27 cellular contexts compared by ENCODE assay signal in genomic region chr7:104758504-104758903, GRCh38.
DNase-seq lines count a peak whose midpoint lies in the region; ATAC-seq and TF ChIP-seq lines count a peak whose summit lies in the region.
"Had no signal": no experiment of that assay in that cellular context is flagged by ENCODE, and none has a peak within 500 bp of the region (broad histone marks: within the 10 kb centered on the region; RNA-seq: fewer than 3 reads in every experiment).

No MANE protein-coding gene starts in this region.

- no peaks in the 10 kb centered on the region for H4K20me1 ChIP-seq in osteoblast (ENCODE audit: insufficient read depth, low read length)

- peak overlapping the region; percentile 19 for H2AFZ ChIP-seq in osteoblast (ENCODE audit: low read length)

- intact Hi-C loops in upper lobe of right lung (cut with DNase I): no loop called here

- no peaks in the 10 kb centered on the region for H3K9me3 ChIP-seq in osteoblast (ENCODE audit: low read depth, low read length)
- no peaks in the 10 kb centered on the region for H3K9me3 ChIP-seq in upper lobe of right lung
- H3K9me3 ChIP-seq: ascending aorta, SK-N-SH had no signal

- H3K4me2 ChIP-seq in osteoblast (ENCODE audit: insufficient read depth, low read length): no peak overlapping the region
- H3K4me2 ChIP-seq: SK-N-SH had no signal

- no peak overlapping the region for H3K27ac ChIP-seq in osteoblast (ENCODE audit: low read depth, low read length)
- H3K27ac ChIP-seq in upper lobe of right lung: no peak overlapping the region
- H3K27ac ChIP-seq: ascending aorta, RWPE1 had no signal

- H3K36me3 ChIP-seq in osteoblast (ENCODE audit: insufficient read depth, low read length) (no peaks in the 10 kb centered on the region), upper lobe of right lung (no peaks in the 10 kb centered on the region)
- H3K36me3 ChIP-seq: ascending aorta had no signal

- H3K4me1 ChIP-seq in osteoblast (ENCODE audit: insufficient read depth, low read length) (no peaks in the 10 kb centered on the region), upper lobe of right lung (no peaks in the 10 kb centered on the region)
- H3K4me1 ChIP-seq: ascending aorta had no signal

- no peaks in the 10 kb centered on the region for H3K27me3 ChIP-seq in osteoblast (ENCODE audit: insufficient read depth, low read length)
- H3K27me3 ChIP-seq in upper lobe of right lung: no peaks in the 10 kb centered on the region
- H3K27me3 ChIP-seq: ascending aorta had no signal

- ATAC-seq in upper lobe of right lung: no peak
- ATAC-seq: effector memory CD8-positive, alpha-beta T cell; natural killer cell treated with Interleukin-12 subunit alpha and Interleukin-12 subunit beta and Interleukin-15 and Interleukin-18, amount 100 ng/mL, for 72 hours; stimulated activated effector memory CD8-positive, alpha-beta T cell treated with anti-CD3 and anti-CD28 coated beads, Interleukin-12 subunit alpha, Interleukin-12 subunit beta, amount 100 ng/mL, for 72 hours had no signal

- H3K4me3 ChIP-seq in epithelial cell of esophagus (ENCODE audit: low read length): no peak overlapping the region
- no peak overlapping the region for H3K4me3 ChIP-seq in osteoblast (ENCODE audit: insufficient read depth, low read length)
- no peak overlapping the region for H3K4me3 ChIP-seq in upper lobe of right lung
- H3K4me3 ChIP-seq: ascending aorta, lung had no signal

- no peaks in the 10 kb centered on the region for H3K79me2 ChIP-seq in osteoblast (ENCODE audit: insufficient read depth, low read length)

- TF ChIP-seq CTCF in epithelial cell of esophagus (IDR thresholded peaks at IDR 0.05; ENCODE audit: insufficient read depth, low read depth, low read length, missing control alignments): no peak
- TF ChIP-seq CTCF in osteoblast (IDR thresholded peaks at IDR 0.05; ENCODE audit: extremely low read depth, low read depth, low read length): no peak
- TF ChIP-seq CTCF in upper lobe of right lung (IDR thresholded peaks at IDR 0.05): no peak

- DNase-seq in ELR (ENCODE audit: low read depth): peak; percentile 22
- DNase-seq in NCI-H1694 treated with DMSO at 0.1 percent for 48 hours (lab: John Stamatoyannopoulos, UW): peak; percentile 29
- peak; percentile 29 for DNase-seq in epithelial cell of esophagus (ENCODE audit: low read depth)
- no peak for DNase-seq in osteoblast (ENCODE audit: insufficient read length, low spot score, missing footprints)
- DNase-seq in superior temporal gyrus (ENCODE audit: extremely low spot score): no peak
- no peak for DNase-seq in upper lobe of right lung
- DNase-seq in amygdala (lab: John Stamatoyannopoulos, UW): no peak
- DNase-seq: activated B cell treated with CpG ODN at 0.5 μM for 24 hours; activated CD4-positive, alpha-beta T cell treated with anti-CD3 and anti-CD28 coated beads, Interleukin-2, amount 10 ng/mL, durations not matched to agents 7 days and 5 days; activated gamma-delta T cell; activated naive CD8-positive, alpha-beta T cell treated with anti-CD3 and anti-CD28 coated beads, Interleukin-2, amount 10 ng/mL, durations not matched to agents 7 days and 5 days; activated T-cell treated with anti-CD3 and anti-CD28 coated beads, Interleukin-2, amount 50 U/mL, for 24 hours; C1 segment of cervical spinal cord; central memory CD4-positive, alpha-beta T cell; effector memory CD8-positive, alpha-beta T cell; erythroblast; GF-D8; kidney glomerular epithelial cell; NCI-H1092; NCI-H187; SK-N-SH; trophoblast cell had no signal

Comparison
In these comparisons a context has a peak if more than half of its experiments do, and no peak if none do; other contexts are left out.
1. DNase-seq: peak in ELR (single experiment), NCI-H1694 treated with DMSO at 0.1 percent for 48 hours (single experiment) and epithelial cell of esophagus (single experiment); none in osteoblast (single experiment), superior temporal gyrus (single experiment), upper lobe of right lung (single experiment) and amygdala (0 of 56).